ENCODE assay signal across 25 cellular contexts in genomic region chr5:68543212-68543611, GRCh38.
DNase-seq lines count a peak whose midpoint lies in the region; ATAC-seq, FAIRE-seq and TF ChIP-seq lines count a peak whose summit lies in the region.
"Had no signal": no experiment of that assay in that cellular context is flagged by ENCODE, and none has a peak within 500 bp of the region (broad histone marks: within the 10 kb centered on the region; RNA-seq: fewer than 3 reads in every experiment).

No MANE protein-coding gene starts in this region.

- FAIRE-seq in HepG2 (lab: Jason Lieb, UNC): no peak
- FAIRE-seq: A204.1, GM12878, kidney had no signal

- H3K9me3 ChIP-seq in right lobe of liver (no peaks in the 10 kb centered on the region), HepG2 (ENCODE audit: low read length) (no peaks in the 10 kb centered on the region), heart left ventricle (no peaks in the 10 kb centered on the region), uterus (no peaks in the 10 kb centered on the region)
- H3K9me3 ChIP-seq: adrenal gland, psoas muscle had no signal

- no peak overlapping the region for H3K4me2 ChIP-seq in HepG2 (ENCODE audit: low read depth, low read length)
- H3K4me2 ChIP-seq: GM23338, neural progenitor cell had no signal

- H3K79me2 ChIP-seq in HepG2 (ENCODE audit: insufficient read depth, low read length): no peaks in the 10 kb centered on the region

- CTCF ChIA-PET in HepG2 (lab: Yijun Ruan, JAX; ENCODE audit: low intra/inter-chr PET ratio, low total read pairs): no interaction called here

- TF ChIP-seq POLR2A in right lobe of liver (IDR thresholded peaks at IDR 0.05) (no peak), HepG2 (IDR thresholded peaks at IDR 0.05; ENCODE audit: insufficient read depth in 1 of 2, low read depth in 2 of 2, low read length in 2 of 2) (no peak), heart left ventricle (IDR thresholded peaks at IDR 0.05) (no peak), uterus (IDR thresholded peaks at IDR 0.05) (no peak)

- intact Hi-C loops in right lobe of liver (cut with DNase I): loop anchor here in 1 of 2 donors (10.0 kb wide), 1 partner anchor 58 kb away; no protein-coding TSS in a partner anchor
- intact Hi-C loops in HepG2 (cut with micrococcal nuclease; ENCODE audit: unreplicated experiment): no loop called here
- intact Hi-C loops in heart left ventricle (cut with DNase I): loop anchor here in 1 of 10 donors (10.0 kb wide), 1 partner anchor 422 kb away; no protein-coding TSS in a partner anchor
- intact Hi-C loops in uterus (cut with DNase I; ENCODE audit: low total_unique reads): no loop called here

- TF ChIP-seq CTCF in right lobe of liver (IDR thresholded peaks at IDR 0.05) (no peak), HepG2 (CRISPR knock-in tag; IDR thresholded peaks at IDR 0.05) (no peak), heart left ventricle (IDR thresholded peaks at IDR 0.05) (no peak), uterus (IDR thresholded peaks at IDR 0.05) (no peak)

- H3K27me3 ChIP-seq in right lobe of liver: no peaks in the 10 kb centered on the region
- peaks cover 0 to 11% of the 10 kb centered on the region in 2 experiments; a peak in 2 of 5 replicates for H3K27me3 ChIP-seq in HepG2 (ENCODE audit: control insufficient read depth in 1 of 2, insufficient read depth in 2 of 2, low read length in 2 of 2)
- H3K27me3 ChIP-seq in heart left ventricle: no peaks in the 10 kb centered on the region
- H3K27me3 ChIP-seq in uterus: no peaks in the 10 kb centered on the region
- H3K27me3 ChIP-seq: adrenal gland, cardiac muscle cell, neural progenitor cell had no signal

- no peak overlapping the region for H2AFZ ChIP-seq in HepG2 (ENCODE audit: low read length)
- H2AFZ ChIP-seq: neural progenitor cell had no signal

- POLR2A ChIA-PET in HepG2 (lab: Yijun Ruan, JAX): no interaction called here

- TF ChIP-seq EP300 in HepG2 (IDR thresholded peaks at IDR 0.05; ENCODE audit: low read depth in 2 of 2, low read length in 2 of 2) (no peak), HepG2 (CRISPR knock-in tag; IDR thresholded peaks at IDR 0.05; ENCODE audit: borderline replicate concordance) (no peak)

- BruUV-seq in HepG2 (replicated peaks; lab: Mats Ljungman, UMichigan): no TSS peak

- ATAC-seq in right lobe of liver (peak in 3 of 4 donors; percentile 43 to 73 (median 44)), HepG2 (no peak), heart left ventricle (peak; percentile 82 to 98 (median 94)), naive B cell (ENCODE audit: low read depth in 2 of 2) (peak; percentile 59 to 65), GM18517 (IDR thresholded peaks at IDR 0.05; ENCODE audit: unreplicated experiment) (no peak)
- ATAC-seq: GM12878, GM23338, psoas muscle had no signal

- in situ Hi-C loops in HepG2 (cut with HindIII; ENCODE audit: extremely low pct_ligation_motif_present, low pct_unique_long_range_greater_than_20kb): no loop called here

- no peak overlapping the region for H3K27ac Mint-ChIP-seq in naive B cell
- H3K27ac Mint-ChIP-seq: GM23338; neural progenitor cell; T-helper 1 cell treated with Interleukin-12 subunit alpha and Interleukin-12 subunit beta and Interleukin-4 antibody, amounts not matched to agents 30 μg/mL and 1 μg/mL, for 36 hours had no signal

- H3K36me3 ChIP-seq in right lobe of liver: no peaks in the 10 kb centered on the region
- H3K36me3 ChIP-seq in HepG2 (replicated peaks in 1 of 2; ENCODE audit: control insufficient read depth in 1 of 2, insufficient read depth in 2 of 2, low read length in 2 of 2): no peaks in the 10 kb centered on the region
- H3K36me3 ChIP-seq in heart left ventricle: no peaks in the 10 kb centered on the region
- H3K36me3 ChIP-seq in uterus: no peaks in the 10 kb centered on the region
- H3K36me3 ChIP-seq: adrenal gland, cardiac muscle cell, neural progenitor cell had no signal

- peak overlapping the region in 5 of 8 donors; percentile 3 to 47 (median 33) for H3K4me3 Mint-ChIP-seq in naive B cell
- H3K4me3 Mint-ChIP-seq: GM23338; neural progenitor cell; T-helper 1 cell treated with Interleukin-12 subunit alpha and Interleukin-12 subunit beta and Interleukin-4 antibody, amounts not matched to agents 30 μg/mL and 1 μg/mL, for 36 hours had no signal

- no peaks in the 10 kb centered on the region for H3K9me3 Mint-ChIP-seq in naive B cell
- H3K9me3 Mint-ChIP-seq: GM23338; neural progenitor cell; T-helper 1 cell treated with Interleukin-12 subunit alpha and Interleukin-12 subunit beta and Interleukin-4 antibody, amounts not matched to agents 30 μg/mL and 1 μg/mL, for 36 hours had no signal

- H3K9ac ChIP-seq in HepG2 (ENCODE audit: insufficient read depth, low read depth, low read length): no peak overlapping the region
- H3K9ac ChIP-seq: neural progenitor cell had no signal

- H3K27ac ChIP-seq in right lobe of liver: no peak overlapping the region
- no peak overlapping the region for H3K27ac ChIP-seq in HepG2 (ENCODE audit: extremely low read length, insufficient read depth, low read length)
- peak overlapping the region in 2 of 12 donors; percentile 23 to 49 for H3K27ac ChIP-seq in heart left ventricle
- peak overlapping the region; percentile 80 to 85 for H3K27ac ChIP-seq in uterus
- H3K27ac ChIP-seq: adrenal gland, cardiac muscle cell, HL-60, neural progenitor cell, psoas muscle had no signal

- peaks cover 7 to 21% (median 20%) of the 10 kb centered on the region in 3 donors for H3K4me1 Mint-ChIP-seq in naive B cell

- H3K4me1 ChIP-seq in right lobe of liver: no peaks in the 10 kb centered on the region
- H3K4me1 ChIP-seq in HepG2 (ENCODE audit: insufficient read depth, low read length): no peaks in the 10 kb centered on the region
- H3K4me1 ChIP-seq in heart left ventricle: peaks cover 0 to 13% (median 0%) of the 10 kb centered on the region in 12 donors
- H3K4me1 ChIP-seq in uterus: peaks cover 0 to under 1% of the 10 kb centered on the region in 2 donors
- H3K4me1 ChIP-seq: adrenal gland, psoas muscle had no signal

- H3K27me3 Mint-ChIP-seq in naive B cell: peaks cover 17 to 29% (median 19%) of the 10 kb centered on the region in 3 donors

- 32% methylated on average over 2 of the region's 2 CpGs for WGBS in right lobe of liver (ENCODE audit: insufficient coverage, low coverage, low lambda C conversion rate, missing lambda C conversion rate)
- WGBS in HepG2 (ENCODE audit: low lambda C conversion rate): 43% methylated on average over 2 of the region's 2 CpGs
- WGBS in heart left ventricle, 4 donors: 12 to 24% (median 19%) methylated on average over 2 of the region's 2 CpGs

- H3K4me3 ChIP-seq in right lobe of liver (no peak overlapping the region), HepG2 (replicated peaks in 1 of 3; ENCODE audit: insufficient read depth in 1 of 3, low read depth in 2 of 3, low read length in 3 of 3) (no peak overlapping the region), heart left ventricle (no peak overlapping the region), uterus (no peak overlapping the region)
- H3K4me3 ChIP-seq: adrenal gland, cardiac muscle cell, GM12878, GM23338, neural progenitor cell, psoas muscle had no signal

- no peak for TF ChIP-seq RAD21 in HepG2 (CRISPR knock-in tag; IDR thresholded peaks at IDR 0.05)

- DNase-seq in right lobe of liver: no peak
- no peak for DNase-seq in HepG2 (ENCODE audit: low spot score)
- no peak for DNase-seq in heart left ventricle
- DNase-seq in naive B cell: no peak
- no peak for DNase-seq in uterus
- DNase-seq in DMS114 treated with DMSO at 0.1 percent for 48 hours (lab: John Stamatoyannopoulos, UW; ENCODE audit: unreplicated experiment): no peak
- DNase-seq in stimulated activated CD4-positive, alpha-beta T cell treated with anti-CD3 and anti-CD28 coated beads, Interleukin-2, amount 100 ng/mL, for 24 hours: no peak
- DNase-seq: activated CD4-positive, alpha-beta T cell treated with anti-CD3 and anti-CD28 coated beads, Interleukin-2, amount 50 U/mL, for 4 hours; activated gamma-delta T cell treated with Interleukin-2 at 50 U/mL for 16 hours; adrenal gland; DMS153; foreskin fibroblast; kidney; NCI-H1436 treated with DMSO at 0.1 percent for 48 hours; NCI-H82; psoas muscle; substantia nigra had no signal

- H4K20me1 ChIP-seq in HepG2 (ENCODE audit: insufficient read depth, low read length): no peaks in the 10 kb centered on the region

- no peaks in the 10 kb centered on the region for H3K36me3 Mint-ChIP-seq in naive B cell
- H3K36me3 Mint-ChIP-seq: neural progenitor cell had no signal

Comparison
In these comparisons a context has a peak if more than half of its experiments do, and no peak if none do; other contexts are left out.
1. ATAC-seq: peak in right lobe of liver (3 of 4), heart left ventricle (4 of 4) and naive B cell (2 of 2); none in HepG2 (single experiment) and GM18517 (single experiment).
2. H3K27ac ChIP-seq: peak in uterus (2 of 2); none in right lobe of liver (0 of 3) and HepG2 (single experiment).